Comparison of ENCODE assay signal across 18 cellular contexts in the genomic region with DNA sequence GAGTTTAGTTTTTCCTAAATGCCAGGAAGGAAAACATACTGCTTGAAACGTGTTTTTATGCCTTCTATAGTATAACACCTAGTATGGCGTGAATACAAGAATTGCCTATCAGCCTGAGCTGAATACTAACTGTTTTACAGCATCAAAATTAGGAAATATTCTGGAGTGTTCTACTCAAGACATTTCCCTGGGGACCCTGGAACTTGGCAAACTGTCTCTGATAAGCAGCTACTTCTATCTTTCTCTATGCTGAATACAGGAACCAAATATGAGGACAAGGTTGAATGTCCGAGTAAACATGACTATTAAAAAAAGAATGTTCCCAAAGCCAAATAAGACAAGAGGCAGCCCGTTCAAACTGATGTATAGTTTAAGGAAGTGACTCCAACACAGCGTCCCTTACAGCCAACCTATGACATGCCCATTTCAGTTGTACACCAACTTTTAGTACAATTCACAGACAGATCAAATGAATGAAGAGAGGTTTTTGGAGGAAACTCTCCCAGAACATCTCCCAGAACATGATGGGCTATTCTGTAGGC.
DNase-seq lines count a peak whose midpoint lies in the region; ATAC-seq, FAIRE-seq and TF ChIP-seq lines count a peak whose summit lies in the region.
"Had no signal": no experiment of that assay in that cellular context is flagged by ENCODE, and none has a peak within 500 bp of the region (broad histone marks: within the 10 kb centered on the region; RNA-seq: fewer than 3 reads in every experiment).

No MANE protein-coding gene starts in this region.

- no peaks in the 10 kb centered on the region for H3K27me3 Mint-ChIP-seq in GM23338 (ENCODE audit: insufficient read depth, low read depth, poor library complexity)
- H3K27me3 Mint-ChIP-seq in CD8-positive, alpha-beta T cell (ENCODE audit: low read depth) = no peaks in the 10 kb centered on the region

- no peaks in the 10 kb centered on the region for H3K9me2 ChIP-seq in GM23338 (ENCODE audit: insufficient read depth)
- H3K9me2 ChIP-seq: SK-N-SH had no signal

- H3K4me1 Mint-ChIP-seq in GM23338 = no peaks in the 10 kb centered on the region; the same call in 2 of the 3 replicates
- H3K4me1 Mint-ChIP-seq in CD8-positive, alpha-beta T cell (ENCODE audit: low read depth) = no peaks in the 10 kb centered on the region
- H3K4me1 Mint-ChIP-seq: CD14-positive monocyte had no signal

- H3K27ac Mint-ChIP-seq in GM23338 = no peak overlapping the region
- no peak overlapping the region for H3K27ac Mint-ChIP-seq in CD8-positive, alpha-beta T cell
- H3K27ac Mint-ChIP-seq: CD14-positive monocyte had no signal

- no peaks in the 10 kb centered on the region for H3K79me2 ChIP-seq in ACC112 (ENCODE audit: control insufficient read depth, insufficient read depth, low read length, unreplicated experiment)
- no peaks in the 10 kb centered on the region for H3K79me2 ChIP-seq in GM23338 (replicated peaks; ENCODE audit: insufficient read depth)

- H3K4me2 ChIP-seq in GM23338 = no peak overlapping the region
- H3K4me2 ChIP-seq: SK-N-SH had no signal

- POLR2A ChIA-PET in CD8-positive, alpha-beta T cell (lab: Charles Lee) = no interaction called here

- H3K27me3 ChIP-seq in ACC112 (ENCODE audit: insufficient read depth, low read length) (no peaks in the 10 kb centered on the region), bronchial epithelial cell (ENCODE audit: control insufficient read depth, insufficient read depth, low read length) (no peaks in the 10 kb centered on the region), GM23338 (ENCODE audit: insufficient read depth) (no peaks in the 10 kb centered on the region)
- H3K27me3 ChIP-seq in CD8-positive, alpha-beta T cell (ENCODE audit: insufficient read depth, low read length) = no peaks in the 10 kb centered on the region

- no peak for DNase-seq in H54 (ENCODE audit: insufficient read length, low spot score)
- peak; percentile 63 for DNase-seq in bronchial epithelial cell (ENCODE audit: low read depth)
- DNase-seq in fibroblast of the conjunctiva (ENCODE audit: low read depth) = peak; percentile 3
- no peak for DNase-seq in GM23338 (ENCODE audit: low spot score)
- no peak for DNase-seq in CD8-positive, alpha-beta T cell
- DNase-seq: ACHN; DMS153; GF-D8; NCI-H1105; NCI-H2081 treated with DMSO at 0.1 percent for 48 hours; NK-92 treated with Interleukin-12 subunit alpha and Interleukin-12 subunit beta, amount 100 ng/mL, for 24 hours; SHP77 treated with DMSO at 0.1 percent for 48 hours; SK-N-SH had no signal

- H3K4me3 ChIP-seq in ACC112 (ENCODE audit: low read depth, low read length) = peak overlapping the region; percentile 30; the same call in 1 of the 2 replicates
- no peak overlapping the region for H3K4me3 ChIP-seq in bronchial epithelial cell (ENCODE audit: low read depth, low read length)
- no peak overlapping the region for H3K4me3 ChIP-seq in GM23338
- H3K4me3 ChIP-seq in CD8-positive, alpha-beta T cell (ENCODE audit: low read depth, low read length) = no peak overlapping the region

- TF ChIP-seq CTCF in bronchial epithelial cell (IDR thresholded peaks at IDR 0.05; ENCODE audit: insufficient read depth, low read length, severe bottlenecking) = no peak
- TF ChIP-seq CTCF in GM23338 (conservative IDR thresholded peaks at IDR 0.05; ENCODE audit: low read depth in 2 of 2) = no peak
- no peak for TF ChIP-seq CTCF in CD8-positive, alpha-beta T cell (IDR thresholded peaks at IDR 0.05)

- H3K27ac ChIP-seq in ACC112 (ENCODE audit: low read depth, low read length) = peak overlapping the region; percentile 13
- no peak overlapping the region for H3K27ac ChIP-seq in GM23338 (ENCODE audit: low read depth)
- H3K27ac ChIP-seq in CD8-positive, alpha-beta T cell (ENCODE audit: low read depth, low read length) = no peak overlapping the region

- CTCF ChIA-PET in CD8-positive, alpha-beta T cell (lab: Charles Lee) = no interaction called here

- TF ChIP-seq POLR2A in H54 (IDR thresholded peaks at IDR 0.05; ENCODE audit: low read depth, low read length) = no peak

- no peaks in the 10 kb centered on the region for H3K9me3 Mint-ChIP-seq in GM23338
- H3K9me3 Mint-ChIP-seq in CD8-positive, alpha-beta T cell = no peaks in the 10 kb centered on the region

- FAIRE-seq in H54 (lab: Jason Lieb, UNC) = peak; percentile 41
- FAIRE-seq in bronchial epithelial cell (lab: Jason Lieb, UNC) = no peak
- FAIRE-seq: GM19239 had no signal

- peaks cover 34% of the 10 kb centered on the region for H3K4me1 ChIP-seq in ACC112 (ENCODE audit: control insufficient read depth, insufficient read depth, low read length, unreplicated experiment)
- no peaks in the 10 kb centered on the region for H3K4me1 ChIP-seq in GM23338 (ENCODE audit: insufficient read depth)
- no peaks in the 10 kb centered on the region for H3K4me1 ChIP-seq in CD8-positive, alpha-beta T cell (ENCODE audit: insufficient read depth, low read length)

- H4K20me1 ChIP-seq in GM23338 (replicated peaks; ENCODE audit: insufficient read depth) = no peaks in the 10 kb centered on the region

- H2AFZ ChIP-seq in ACC112 (ENCODE audit: low read length, unreplicated experiment) (peak overlapping the region; percentile 85), GM23338 (no peak overlapping the region)

- no peak overlapping the region for H3K4me3 Mint-ChIP-seq in GM23338
- H3K4me3 Mint-ChIP-seq in CD8-positive, alpha-beta T cell = no peak overlapping the region
- H3K4me3 Mint-ChIP-seq: CD14-positive monocyte had no signal

- H3K9me3 ChIP-seq in CD8-positive, alpha-beta T cell (ENCODE audit: low read length) = no peaks in the 10 kb centered on the region
- H3K9me3 ChIP-seq: SK-N-SH had no signal

- intact Hi-C loops in CD8-positive, alpha-beta T cell (cut with DNase I, micrococcal nuclease) = no loop called here

- H3K36me3 ChIP-seq in ACC112 (ENCODE audit: insufficient read depth, low read length) (no peaks in the 10 kb centered on the region), bronchial epithelial cell (ENCODE audit: control insufficient read depth, insufficient read depth, low read length) (no peaks in the 10 kb centered on the region), GM23338 (ENCODE audit: insufficient read depth) (no peaks in the 10 kb centered on the region)
- H3K36me3 ChIP-seq in CD8-positive, alpha-beta T cell (ENCODE audit: insufficient read depth, low read length) = no peaks in the 10 kb centered on the region

- ATAC-seq in GM23338 = no peak
- ATAC-seq in HG03280 (IDR thresholded peaks at IDR 0.05; ENCODE audit: unreplicated experiment) = no peak
- ATAC-seq in CD8-positive, alpha-beta T cell = no peak
- ATAC-seq: HCT116 had no signal

- H3F3A ChIP-seq in GM23338 (replicated peaks; ENCODE audit: low read depth) = no peaks in the 10 kb centered on the region

- no peaks in the 10 kb centered on the region for H3K36me3 Mint-ChIP-seq in GM23338 (ENCODE audit: low read depth)
- H3K36me3 Mint-ChIP-seq in CD8-positive, alpha-beta T cell = no peaks in the 10 kb centered on the region
- H3K36me3 Mint-ChIP-seq: CD14-positive monocyte had no signal

TF ChIP-seq in GM23338, 12 proteins besides CTCF, POLR2A, EP300 and RAD21 (continues in another document):
- TF ChIP-seq EZH2 (IDR thresholded peaks at IDR 0.05; ENCODE audit: low read depth, unreplicated experiment) = no peak
- TF ChIP-seq CREB1 (CRISPR knock-in tag; IDR thresholded peaks at IDR 0.05; ENCODE audit: low read depth) = no peak

Comparison
In these comparisons a context has a peak if more than half of its experiments do, and no peak if none do; other contexts are left out.
1. DNase-seq: peak in bronchial epithelial cell (single experiment) and fibroblast of the conjunctiva (single experiment); none in H54 (single experiment), GM23338 (single experiment) and CD8-positive, alpha-beta T cell (0 of 7).